In the genomic region with DNA sequence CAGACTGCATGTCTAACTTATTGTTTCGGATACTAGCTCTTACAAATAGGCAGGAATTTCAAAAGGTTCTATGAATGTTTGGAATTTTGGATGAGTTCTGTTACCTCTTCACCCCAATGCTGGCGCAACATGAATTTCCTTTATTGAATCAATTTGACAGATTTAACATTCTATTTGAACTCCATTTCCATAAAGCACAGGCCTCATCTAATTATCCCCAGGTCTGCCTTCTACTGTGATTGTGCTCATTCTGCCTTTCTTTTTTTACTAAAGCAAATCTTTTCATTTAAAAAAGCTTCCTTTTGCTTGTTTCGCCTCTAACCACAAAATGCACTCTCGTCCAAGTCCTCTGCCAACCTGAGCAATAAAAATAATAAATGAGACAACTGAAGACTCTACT, we compare ENCODE assay signal across 5 cellular contexts.
"Had no signal": no experiment of that assay in that cellular context is flagged by ENCODE, and none has a peak within 500 bp of the region (broad histone marks: within the 10 kb centered on the region; RNA-seq: fewer than 3 reads in every experiment).

No MANE protein-coding gene starts in this region.

- H3K4me2 ChIP-seq: GM23338 had no signal

- H3K4me3 Mint-ChIP-seq: GM23338, H9, IgD-negative memory B cell had no signal

- H3K36me3 Mint-ChIP-seq: IgD-negative memory B cell had no signal

- DNase-seq: H9, HCEC 1CT, KBM-7 had no signal

- H3K27ac Mint-ChIP-seq: GM23338, IgD-negative memory B cell had no signal

- H3K4me1 Mint-ChIP-seq: IgD-negative memory B cell had no signal

- H3K27me3 Mint-ChIP-seq: IgD-negative memory B cell had no signal

- H2AFZ ChIP-seq: GM23338 had no signal

- H3K4me3 ChIP-seq: GM23338 had no signal

- H3K9me3 Mint-ChIP-seq: GM23338, H9 had no signal
